In genomic region chr7:74655785-74656420, GRCh38 we compare ENCODE assay signal across 8 cellular contexts. TPM values are rescaled to one million over a fixed set of nuclear protein-coding genes. Genes with fewer than 3 reads are reported as not detected.
DNase-seq lines count a peak whose midpoint lies in the region; ATAC-seq, FAIRE-seq and TF ChIP-seq lines count a peak whose summit lies in the region.

No MANE protein-coding gene starts in this region.

- H3K36me3 ChIP-seq in body of pancreas (replicated peaks in 1 of 2; ENCODE audit: insufficient read depth in 1 of 2, low read depth in 2 of 2) (no peaks in the 10 kb centered on the region), mucosa of stomach (ENCODE audit: control insufficient read depth, insufficient read depth, low read length) (no peaks in the 10 kb centered on the region)

- FAIRE-seq in GM12891 (lab: Jason Lieb, UNC) = no peak

- H3K27me3 ChIP-seq in body of pancreas = no peaks in the 10 kb centered on the region
- H3K27me3 ChIP-seq in mucosa of stomach (ENCODE audit: control insufficient read depth, insufficient read depth, low read length) = no peaks in the 10 kb centered on the region

- peak overlapping the region; percentile 75 for H3K4me3 ChIP-seq in AG04449 (ENCODE audit: low read depth, low read length)
- H3K4me3 ChIP-seq in body of pancreas = no peak overlapping the region
- no peak overlapping the region for H3K4me3 ChIP-seq in mucosa of stomach (ENCODE audit: low read length)

- ATAC-seq in body of pancreas = no peak
- ATAC-seq in GM18870 (IDR thresholded peaks at IDR 0.05; ENCODE audit: unreplicated experiment) = no peak

- DNase-seq in AG04449 (ENCODE audit: low read depth, low spot score) (no peak), HFFc6 (no peak), body of pancreas (no peak), GM12891 (ENCODE audit: insufficient read length, low spot score) (no peak), COR-L47 (lab: John Stamatoyannopoulos, UW) (no peak), NCI-H146 (lab: John Stamatoyannopoulos, UW) (no peak)

- H3K9me3 Mint-ChIP-seq in HFFc6 = no peaks in the 10 kb centered on the region

- H3K36me3 Mint-ChIP-seq in HFFc6 (ENCODE audit: low read depth) = peaks cover 8% of the 10 kb centered on the region

- peak overlapping the region; percentile 59 for H3K9ac ChIP-seq in mucosa of stomach (ENCODE audit: low read length)

- CTCF ChIA-PET in AG04449 (lab: Yijun Ruan, JAX) = no interaction called here

- H3K4me3 Mint-ChIP-seq in HFFc6 = peak overlapping the region; percentile 90

- peaks cover 35% of the 10 kb centered on the region for H3K4me1 Mint-ChIP-seq in HFFc6 (ENCODE audit: low read depth)

- H3K9me3 ChIP-seq in body of pancreas = no peaks in the 10 kb centered on the region
- H3K9me3 ChIP-seq in mucosa of stomach (ENCODE audit: control insufficient read depth, low read length) = no peaks in the 10 kb centered on the region

- POLR2A ChIA-PET in AG04449 (lab: Yijun Ruan, JAX) = no interaction called here

- peak overlapping the region; percentile 86 for H3K27ac Mint-ChIP-seq in HFFc6

- H3K27me3 Mint-ChIP-seq in HFFc6 (ENCODE audit: insufficient read depth) = no peaks in the 10 kb centered on the region; the same call in 1 of the 2 replicates

- 34 to 47% methylated on average over 20 of the region's 20 CpGs for WGBS in body of pancreas, 2 donors

- peak overlapping the region in 3 of 4 donors; percentile 94 to 100 (median 100) for H3K27ac ChIP-seq in body of pancreas

- TF ChIP-seq CTCF in AG04449 (IDR thresholded peaks at IDR 0.05; ENCODE audit: insufficient read depth, low read length, missing control alignments) = no peak
- no peak for TF ChIP-seq CTCF in HFFc6 (IDR thresholded peaks at IDR 0.05)
- TF ChIP-seq CTCF in body of pancreas (IDR thresholded peaks at IDR 0.05) = no peak

- TF ChIP-seq POLR2A in body of pancreas (IDR thresholded peaks at IDR 0.05) = no peak
- TF ChIP-seq POLR2A in GM12891 (IDR thresholded peaks at IDR 0.05; ENCODE audit: low read depth, low read length) = no peak

- intact Hi-C loops in body of pancreas (cut with DNase I) = no loop called here

- H3K4me1 ChIP-seq in body of pancreas (peaks cover 30% of the 10 kb centered on the region), mucosa of stomach (ENCODE audit: control insufficient read depth, insufficient read depth, low read length) (peaks cover 28% of the 10 kb centered on the region)

TF ChIP-seq in GM12891, 5 proteins besides CTCF, POLR2A, EP300 and RAD21:
- TF ChIP-seq SPI1 (IDR thresholded peaks at IDR 0.05; ENCODE audit: low read depth, low read length) = no peak
- no peak for TF ChIP-seq PAX5 (IDR thresholded peaks at IDR 0.05; ENCODE audit: insufficient read depth, low read length, severe bottlenecking)
- no peak for TF ChIP-seq POU2F2 (IDR thresholded peaks at IDR 0.05; ENCODE audit: low read depth, low read length)
- no peak for TF ChIP-seq TAF1 (IDR thresholded peaks at IDR 0.05; ENCODE audit: low read depth, low read length)
- no peak for TF ChIP-seq POLR2AphosphoS5 (IDR thresholded peaks at IDR 0.05; ENCODE audit: low read depth, low read length)

RNA-seq across cellular contexts. Expression of gene GTF2I, which starts 1.6 kb away (rescaled TPM):
- 100 to 1,000 TPM; 139 to 152 (median 151) TPM for total RNA-seq in HFFc6 (2021; fragmentation: NEBNext Ultra II Directional; extraction: Animal tissue kit (Norgen Biotek cat#: 25700))
- 100 to 1,000 TPM in 1 of 2 donors, 10 to 100 TPM in 1; 96.2 to 117 TPM for total RNA-seq in body of pancreas
- polyA plus RNA-seq in GM12891 (2012; ENCODE audit: low read depth, missing spikeins) = 62.3 TPM
